6 cellular contexts compared by ENCODE assay signal in genomic region chr16:23595246-23595950, GRCh38. TPM values are rescaled to one million over a fixed set of nuclear protein-coding genes. Genes with fewer than 3 reads are reported as not detected.
A peak's percentile ranks its signal among the peaks of the same experiment; 100 is the strongest.
DNase-seq lines count a peak whose midpoint lies in the region; ATAC-seq and TF ChIP-seq lines count a peak whose summit lies in the region.

No MANE protein-coding gene starts in this region.

- no peaks in the 10 kb centered on the region for H3K27me3 Mint-ChIP-seq in T-cell

- H3K4me3 Mint-ChIP-seq in T-cell, result peak overlapping the region; percentile 75 to 84 (median 84)

- H3K4me3 ChIP-seq in kidney epithelial cell (ENCODE audit: low read depth, low read length), result peak overlapping the region; percentile 72

- no peaks in the 10 kb centered on the region for H3K27me3 ChIP-seq in kidney epithelial cell (ENCODE audit: control insufficient read depth, insufficient read depth, low read length)

- peaks cover 17% of the 10 kb centered on the region for H3K36me3 Mint-ChIP-seq in T-cell

- peaks cover 36 to 44% (median 39%) of the 10 kb centered on the region in 3 donors for H3K4me1 Mint-ChIP-seq in T-cell

- no peaks in the 10 kb centered on the region for H3K9me3 Mint-ChIP-seq in T-cell

- H3K27ac Mint-ChIP-seq in T-cell, result no peak overlapping the region

- no peaks in the 10 kb centered on the region for H3K36me3 ChIP-seq in kidney epithelial cell (ENCODE audit: control insufficient read depth, insufficient read depth, low read length)

- ATAC-seq in GM19395 (IDR thresholded peaks at IDR 0.05; ENCODE audit: unreplicated experiment), result peak; percentile 3
- peak in 1 of 4 experiments; percentile 2 for ATAC-seq in T-cell (replicated peaks in 1 of 4)

- POLR2A ChIA-PET in T-cell (lab: Charles Lee), result no interaction called here

- no peak for TF ChIP-seq CTCF in kidney epithelial cell (IDR thresholded peaks at IDR 0.05; ENCODE audit: insufficient read depth, low read length, poor library complexity, severe bottlenecking)

- CTCF ChIA-PET in T-cell (lab: Charles Lee), result interaction anchor here in 1 of 2 donors (2.8 kb wide), 1 partner anchor 37 kb away, joined by 16 read pairs; the partner anchor contains the start of genes EARS2 and UBFD1

- DNase-seq in T-cell (peak in 2 of 34 experiments; percentile 4 to 8), kidney epithelial cell (ENCODE audit: low read depth) (no peak), NCI-H1694 (lab: John Stamatoyannopoulos, UW) (no peak), ureter (ENCODE audit: low spot score) (no peak), KG1 (lab: John Stamatoyannopoulos, UW) (no peak)

RNA-seq across cellular contexts. Expression of gene NDUFAB1, which starts 0.7 kb away (rescaled TPM):
- total RNA-seq in T-cell (10 to 100 TPM; 24.2 to 44.3 (median 41.0) TPM), kidney epithelial cell (69.1 and 132 TPM in 2 replicates), ureter (60.1 TPM)

RNA-seq across cellular contexts. Expression of gene UBFD1, which starts 37.9 kb away (rescaled TPM):
- 10 to 100 TPM; 43.6 to 49.1 (median 46.3) TPM for total RNA-seq in T-cell
- total RNA-seq in kidney epithelial cell, result 135 and 170 TPM in 2 replicates
- 51.3 TPM for total RNA-seq in ureter

RNA-seq across cellular contexts. Expression of gene EARS2, which starts 38.2 kb away (rescaled TPM):
- 10 to 100 TPM; 10.8 to 19.4 (median 15.9) TPM for total RNA-seq in T-cell
- 22.3 and 44.8 TPM in 2 replicates for total RNA-seq in kidney epithelial cell
- total RNA-seq in ureter, result 45.6 TPM

RNA-seq across cellular contexts. Expression of gene PALB2, which starts 45.7 kb away (rescaled TPM):
- total RNA-seq in T-cell (10 to 100 TPM in 4 of 5 donors, 1 to 10 TPM in 1; 7.9 to 13.1 (median 12.5) TPM), kidney epithelial cell (18.5 and 24.0 TPM in 2 replicates), ureter (21.3 TPM)

RNA-seq across cellular contexts. Expression of gene DCTN5, which starts 45.9 kb away (rescaled TPM):
- total RNA-seq in T-cell, result 10 to 100 TPM; 49.8 to 68.7 (median 59.9) TPM
- 58.4 and 68.4 TPM in 2 replicates for total RNA-seq in kidney epithelial cell
- total RNA-seq in ureter, result 76.8 TPM
